ENCODE assay signal across 14 cellular contexts in genomic region chr6:30887901-30888300, GRCh38. TPM values are rescaled to one million over a fixed set of nuclear protein-coding genes. Genes with fewer than 3 reads are reported as not detected.
DNase-seq lines count a peak whose midpoint lies in the region; ATAC-seq and TF ChIP-seq lines count a peak whose summit lies in the region.
"Had no signal": no experiment of that assay in that cellular context is flagged by ENCODE, and none has a peak within 500 bp of the region (broad histone marks: within the 10 kb centered on the region; RNA-seq: fewer than 3 reads in every experiment).

No MANE protein-coding gene starts in this region.

- POLR2A ChIA-PET in MCF 10A (lab: Yijun Ruan, JAX) = interaction anchor here (1.0 to 7.0 kb wide), 5 partner anchors 8 to 27 kb away, joined by 3 to 100 read pairs (median 38); partner anchors contain the start of genes GTF2H4 and VARS2

- no peak for DNase-seq in MCF 10A (ENCODE audit: unreplicated experiment)
- DNase-seq in breast epithelium (ENCODE audit: low spot score in 2 of 2) = no peak
- no peak for DNase-seq in brain microvascular endothelial cell
- no peak for DNase-seq in nephron progenitor cell
- no peak for DNase-seq in NCI-H1417 treated with DMSO at 0.1 percent for 48 hours (lab: John Stamatoyannopoulos, UW)
- DNase-seq in NCI-H2029 treated with DMSO at 0.1 percent for 48 hours (lab: John Stamatoyannopoulos, UW) = no peak
- no peak for DNase-seq in GM20000 (ENCODE audit: low spot score)
- DNase-seq: activated effector memory CD4-positive, alpha-beta T cell treated with Interleukin-2 at 50 U/mL for 16 hours; effector memory CD8-positive, alpha-beta T cell had no signal

- no peaks in the 10 kb centered on the region for H3K9me3 ChIP-seq in breast epithelium
- H3K9me3 ChIP-seq: tibial artery had no signal

- H3K27me3 Mint-ChIP-seq in MCF 10A (ENCODE audit: insufficient read depth, unreplicated experiment) (no peaks in the 10 kb centered on the region), nephron progenitor cell (ENCODE audit: low read depth, poor library complexity) (peaks cover 8% of the 10 kb centered on the region)

- no peaks in the 10 kb centered on the region for H3K36me3 ChIP-seq in breast epithelium
- no peaks in the 10 kb centered on the region for H3K36me3 ChIP-seq in brain microvascular endothelial cell (replicated peaks)

- H3K4me1 Mint-ChIP-seq in MCF 10A (ENCODE audit: insufficient read depth, unreplicated experiment) (peaks cover 47% of the 10 kb centered on the region), nephron progenitor cell (peaks cover 67% of the 10 kb centered on the region)

- H3K27ac ChIP-seq in breast epithelium (peak overlapping the region in 1 of 2 donors; percentile 98), brain microvascular endothelial cell (peak overlapping the region; percentile 49)
- H3K27ac ChIP-seq: parathyroid adenoma, tibial artery had no signal

- ATAC-seq in GM21390 (IDR thresholded peaks at IDR 0.05; ENCODE audit: unreplicated experiment) = no peak
- ATAC-seq: effector memory CD8-positive, alpha-beta T cell had no signal

- H3K4me3 Mint-ChIP-seq in MCF 10A (ENCODE audit: unreplicated experiment) = no peak overlapping the region
- H3K4me3 Mint-ChIP-seq in nephron progenitor cell = peak overlapping the region; percentile 47
- H3K4me3 Mint-ChIP-seq: effector memory CD8-positive, alpha-beta T cell had no signal

- H3K36me3 Mint-ChIP-seq in MCF 10A (ENCODE audit: insufficient read depth, unreplicated experiment) = peaks cover 54% of the 10 kb centered on the region
- peaks cover 28% of the 10 kb centered on the region for H3K36me3 Mint-ChIP-seq in nephron progenitor cell (ENCODE audit: low read depth)

- H3K27ac Mint-ChIP-seq in MCF 10A (ENCODE audit: low read depth, unreplicated experiment) = peak overlapping the region; percentile 36
- no peak overlapping the region for H3K27ac Mint-ChIP-seq in nephron progenitor cell
- H3K27ac Mint-ChIP-seq: effector memory CD8-positive, alpha-beta T cell had no signal

- in situ Hi-C loops in brain microvascular endothelial cell (cut with HindIII; ENCODE audit: low pct_ligation_motif_present, low sequenced_read_pairs) = no loop called here

- H3K27me3 ChIP-seq in breast epithelium (no peaks in the 10 kb centered on the region), brain microvascular endothelial cell (replicated peaks) (no peaks in the 10 kb centered on the region)
- H3K27me3 ChIP-seq: tibial artery had no signal

- no peak for TF ChIP-seq POLR2A in breast epithelium (IDR thresholded peaks at IDR 0.05)

- H3K4me3 ChIP-seq in breast epithelium (no peak overlapping the region), brain microvascular endothelial cell (ENCODE audit: low read depth, low read length) (no peak overlapping the region)
- H3K4me3 ChIP-seq: tibial artery had no signal

- TF ChIP-seq CTCF in MCF 10A (IDR thresholded peaks at IDR 0.05; ENCODE audit: unreplicated experiment) (no peak), breast epithelium (IDR thresholded peaks at IDR 0.05) (no peak), brain microvascular endothelial cell (IDR thresholded peaks at IDR 0.05; ENCODE audit: low read depth, low read length, missing control alignments) (no peak), nephron progenitor cell (IDR thresholded peaks at IDR 0.05) (no peak), GM20000 (IDR thresholded peaks at IDR 0.05; ENCODE audit: extremely low read depth, missing control alignments) (no peak)

- CTCF ChIA-PET in MCF 10A (lab: Yijun Ruan, JAX) = interaction anchor here (1.2 kb wide), 1 partner anchor 54 kb away, joined by 4 read pairs; no protein-coding TSS in a partner anchor

- intact Hi-C loops in MCF 10A (cut with micrococcal nuclease) = no loop called here
- intact Hi-C loops in breast epithelium (cut with DNase I; ENCODE audit: low total_unique reads) = loop anchor here (5.0 kb wide), 1 partner anchor 161 kb away; no protein-coding TSS in a partner anchor

- no peaks in the 10 kb centered on the region for H3K9me3 Mint-ChIP-seq in MCF 10A (ENCODE audit: unreplicated experiment)
- no peaks in the 10 kb centered on the region for H3K9me3 Mint-ChIP-seq in nephron progenitor cell
- H3K9me3 Mint-ChIP-seq: effector memory CD8-positive, alpha-beta T cell had no signal

- peaks cover 0 to 3% of the 10 kb centered on the region in 2 donors for H3K4me1 ChIP-seq in breast epithelium

- BruUV-seq in MCF 10A (replicated peaks; lab: Mats Ljungman, UMichigan) = no TSS peak

RNA-seq across cellular contexts. Expression of gene DDR1, which starts 3.6 kb away (rescaled TPM):
- 59.7 and 66.0 TPM in 2 replicates for total RNA-seq in MCF 10A (2022)
- total RNA-seq in breast epithelium = 100 to 1,000 TPM in 1 of 3 donors, 10 to 100 TPM in 2; 18.1 to 149 (median 72.1) TPM

RNA-seq across cellular contexts. Expression of gene GTF2H4, which starts 20.1 kb away (rescaled TPM):
- total RNA-seq in MCF 10A (2022) (30.6 and 33.9 TPM in 2 replicates), breast epithelium (10 to 100 TPM; 10.4 to 13.4 (median 11.1) TPM)

RNA-seq across cellular contexts. Expression of gene VARS2, which starts 26.1 kb away (rescaled TPM):
- total RNA-seq in MCF 10A (2022) (38.8 and 52.7 TPM in 2 replicates), breast epithelium (10 to 100 TPM; 15.7 to 19.2 (median 16.8) TPM)

RNA-seq across cellular contexts. Expression of gene SFTA2, which starts 44.1 kb away (rescaled TPM):
- total RNA-seq in MCF 10A (2022) (not detected in 2 replicates), breast epithelium (not detected)
- total RNA-seq: A172; activated CD8-positive, alpha-beta memory T cell treated with anti-CD3 and anti-CD28 coated beads for 36 hours had no signal

RNA-seq across cellular contexts. Expression of gene MUCL3, which starts 52.9 kb away (rescaled TPM):
- total RNA-seq in MCF 10A (2022) = not detected in 2 replicates
- total RNA-seq in breast epithelium = not detected
- total RNA-seq: A172; activated CD8-positive, alpha-beta memory T cell treated with anti-CD3 and anti-CD28 coated beads for 36 hours had no signal
